20 cellular contexts compared by ENCODE assay signal in the genomic region with DNA sequence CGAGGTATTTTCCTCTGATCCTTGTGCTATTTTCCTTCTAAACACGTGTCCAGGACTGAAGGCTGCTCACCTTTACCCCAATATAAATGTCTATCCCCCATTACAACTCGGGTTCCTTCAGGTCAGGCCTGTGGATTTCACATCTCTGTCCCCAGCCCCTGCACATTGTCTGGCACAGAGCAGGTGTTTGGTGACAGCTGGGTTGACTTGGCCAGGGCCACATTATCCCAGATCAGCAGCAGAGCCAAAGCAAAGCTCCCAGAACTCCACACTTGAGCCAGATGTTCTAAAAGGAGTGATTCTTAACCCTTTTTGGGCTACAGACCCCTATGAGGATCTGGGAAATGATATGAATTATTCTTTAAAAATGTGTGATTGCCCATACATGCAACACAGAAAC. TPM values are rescaled to one million over a fixed set of nuclear protein-coding genes. Genes with fewer than 3 reads are reported as not detected.
DNase-seq lines count a peak whose midpoint lies in the region; ATAC-seq and TF ChIP-seq lines count a peak whose summit lies in the region.
"Had no signal": no experiment of that assay in that cellular context is flagged by ENCODE, and none has a peak within 500 bp of the region (broad histone marks: within the 10 kb centered on the region; RNA-seq: fewer than 3 reads in every experiment).

No MANE protein-coding gene starts in this region.

- no peak for DNase-seq in activated CD8-positive, alpha-beta T cell treated with anti-CD3 and anti-CD28 coated beads for 36 hours
- DNase-seq in activated CD8-positive, alpha-beta T cell treated with anti-CD3 and anti-CD28 coated beads, Interleukin-2, amount 10 ng/mL, durations not matched to agents 7 days and 5 days, result no peak
- DNase-seq in RWPE1 (ENCODE audit: low spot score), result no peak
- peak in 2 of 3 donors; percentile 26 to 69 for DNase-seq in right cardiac atrium
- DNase-seq in stimulated activated effector memory CD8-positive, alpha-beta T cell treated with anti-CD3 and anti-CD28 coated beads, Interleukin-12 subunit alpha, Interleukin-12 subunit beta, amount 100 ng/mL, for 72 hours (ENCODE audit: low spot score in 2 of 2), result no peak
- no peak for DNase-seq in BE2C
- DNase-seq in NCI-H2227 treated with DMSO at 0.1 percent for 48 hours (lab: John Stamatoyannopoulos, UW), result no peak
- DNase-seq in NCI-H128 (lab: John Stamatoyannopoulos, UW; ENCODE audit: unreplicated experiment), result no peak
- DNase-seq: caudate nucleus; CD4-positive, alpha-beta T cell; DMS79; esophagus squamous epithelium; glutamatergic neuron; GM23248; NCI-H1436; NCI-H446 treated with DMSO at 0.1 percent for 48 hours; T-cell; trophoblast cell had no signal

- no peak for TF ChIP-seq CTCF in activated CD8-positive, alpha-beta T cell treated with anti-CD3 and anti-CD28 coated beads for 36 hours (IDR thresholded peaks at IDR 0.05)
- TF ChIP-seq CTCF in RWPE1 (conservative IDR thresholded peaks at IDR 0.05; ENCODE audit: low read depth) (no peak), BE2C (IDR thresholded peaks at IDR 0.05; ENCODE audit: low read depth, low read length) (no peak)

- no peak overlapping the region for H3K4me3 Mint-ChIP-seq in activated CD8-positive, alpha-beta T cell treated with anti-CD3 and anti-CD28 coated beads for 36 hours
- no peak overlapping the region for H3K4me3 Mint-ChIP-seq in activated CD8-positive, alpha-beta T cell treated with anti-CD3 and anti-CD28 coated beads, Interleukin-2, amount 10 ng/mL, durations not matched to agents 7 days and 5 days
- H3K4me3 Mint-ChIP-seq in stimulated activated effector memory CD8-positive, alpha-beta T cell treated with anti-CD3 and anti-CD28 coated beads, Interleukin-12 subunit alpha, Interleukin-12 subunit beta, amount 100 ng/mL, for 72 hours, result no peak overlapping the region
- H3K4me3 Mint-ChIP-seq: CD4-positive, alpha-beta T cell; T-cell had no signal

- POLR2A ChIA-PET in activated CD8-positive, alpha-beta T cell treated with anti-CD3 and anti-CD28 coated beads for 36 hours (lab: Charles Lee), result no interaction called here
- POLR2A ChIA-PET in activated CD8-positive, alpha-beta T cell treated with anti-CD3 and anti-CD28 coated beads, Interleukin-2, amount 10 ng/mL, durations not matched to agents 7 days and 5 days (lab: Charles Lee), result no interaction called here
- POLR2A ChIA-PET in RWPE1 (lab: Yijun Ruan, JAX; ENCODE audit: low non-redundant PET), result no interaction called here

- no peak overlapping the region for H3K4me3 ChIP-seq in right cardiac atrium (ENCODE audit: low read length)
- no peak overlapping the region for H3K4me3 ChIP-seq in BE2C (ENCODE audit: low read depth, low read length)
- H3K4me3 ChIP-seq: esophagus squamous epithelium, GM23248 had no signal

- ATAC-seq in activated CD8-positive, alpha-beta T cell treated with anti-CD3 and anti-CD28 coated beads for 36 hours, result no peak
- no peak for ATAC-seq in activated CD8-positive, alpha-beta T cell treated with anti-CD3 and anti-CD28 coated beads, Interleukin-2, amount 10 ng/mL, durations not matched to agents 7 days and 5 days
- ATAC-seq in right cardiac atrium, result peak in 1 of 2 donors; percentile 5
- no peak for ATAC-seq in stimulated activated effector memory CD8-positive, alpha-beta T cell treated with anti-CD3 and anti-CD28 coated beads, Interleukin-12 subunit alpha, Interleukin-12 subunit beta, amount 100 ng/mL, for 72 hours
- ATAC-seq: T-cell had no signal

- H3K36me3 Mint-ChIP-seq in activated CD8-positive, alpha-beta T cell treated with anti-CD3 and anti-CD28 coated beads for 36 hours (ENCODE audit: low read depth), result peaks cover 43% of the 10 kb centered on the region
- peaks cover 41% of the 10 kb centered on the region for H3K36me3 Mint-ChIP-seq in activated CD8-positive, alpha-beta T cell treated with anti-CD3 and anti-CD28 coated beads, Interleukin-2, amount 10 ng/mL, durations not matched to agents 7 days and 5 days (ENCODE audit: low read depth)
- H3K36me3 Mint-ChIP-seq in stimulated activated effector memory CD8-positive, alpha-beta T cell treated with anti-CD3 and anti-CD28 coated beads, Interleukin-12 subunit alpha, Interleukin-12 subunit beta, amount 100 ng/mL, for 72 hours, result peaks cover 100% of the 10 kb centered on the region

- peak overlapping the region; percentile 87 for H3K27ac ChIP-seq in RWPE1
- peak overlapping the region; percentile 56 for H3K27ac ChIP-seq in right cardiac atrium (ENCODE audit: low read length)
- H3K27ac ChIP-seq: GM23248 had no signal

- H3K27me3 ChIP-seq in right cardiac atrium (ENCODE audit: control insufficient read depth, insufficient read depth) (no peaks in the 10 kb centered on the region), BE2C (no peaks in the 10 kb centered on the region)
- H3K27me3 ChIP-seq: esophagus squamous epithelium had no signal

- H3K4me1 ChIP-seq in right cardiac atrium (ENCODE audit: control insufficient read depth, insufficient read depth, low read length) (peaks cover 14% of the 10 kb centered on the region), BE2C (peaks cover 8% of the 10 kb centered on the region)

- WGBS in right cardiac atrium, result 50% methylated on average over 3 of the region's 3 CpGs

- intact Hi-C loops in activated CD8-positive, alpha-beta T cell treated with anti-CD3 and anti-CD28 coated beads for 36 hours (cut with micrococcal nuclease), result loop anchor here (5.0 kb wide), 1 partner anchor 32 kb away; no protein-coding TSS in a partner anchor
- intact Hi-C loops in right cardiac atrium (cut with DNase I), result loop anchor here in 3 of 4 donors (5.0 to 10.0 kb wide), 6 partner anchors 32 to 107 kb away; a partner anchor contains a TSS

- no peaks in the 10 kb centered on the region for H3K27me3 Mint-ChIP-seq in activated CD8-positive, alpha-beta T cell treated with anti-CD3 and anti-CD28 coated beads for 36 hours
- no peaks in the 10 kb centered on the region for H3K27me3 Mint-ChIP-seq in activated CD8-positive, alpha-beta T cell treated with anti-CD3 and anti-CD28 coated beads, Interleukin-2, amount 10 ng/mL, durations not matched to agents 7 days and 5 days (ENCODE audit: low read depth)
- H3K27me3 Mint-ChIP-seq: CD4-positive, alpha-beta T cell; T-cell had no signal

- no peaks in the 10 kb centered on the region for H3K9me3 Mint-ChIP-seq in activated CD8-positive, alpha-beta T cell treated with anti-CD3 and anti-CD28 coated beads for 36 hours
- no peaks in the 10 kb centered on the region for H3K9me3 Mint-ChIP-seq in activated CD8-positive, alpha-beta T cell treated with anti-CD3 and anti-CD28 coated beads, Interleukin-2, amount 10 ng/mL, durations not matched to agents 7 days and 5 days (ENCODE audit: insufficient read depth)
- no peaks in the 10 kb centered on the region for H3K9me3 Mint-ChIP-seq in stimulated activated effector memory CD8-positive, alpha-beta T cell treated with anti-CD3 and anti-CD28 coated beads, Interleukin-12 subunit alpha, Interleukin-12 subunit beta, amount 100 ng/mL, for 72 hours
- H3K9me3 Mint-ChIP-seq: CD4-positive, alpha-beta T cell; T-cell had no signal

- CTCF ChIA-PET in activated CD8-positive, alpha-beta T cell treated with anti-CD3 and anti-CD28 coated beads for 36 hours (lab: Charles Lee), result interaction anchor here (13.2 kb wide), 1 partner anchor 109 kb away, joined by 270 read pairs; no protein-coding TSS in a partner anchor
- CTCF ChIA-PET in activated CD8-positive, alpha-beta T cell treated with anti-CD3 and anti-CD28 coated beads, Interleukin-2, amount 10 ng/mL, durations not matched to agents 7 days and 5 days (lab: Charles Lee), result interaction anchor here (4.6 to 6.3 kb wide), 2 partner anchors 36 to 105 kb away, joined by 73 to 199 read pairs; a partner anchor contains a TSS
- CTCF ChIA-PET in RWPE1 (lab: Yijun Ruan, JAX), result interaction anchor here (0.5 kb wide), 1 partner anchor 33 kb away, joined by 3 read pairs; no protein-coding TSS in a partner anchor

- peaks cover 18% of the 10 kb centered on the region for H3K36me3 ChIP-seq in BE2C

- H3K4me1 Mint-ChIP-seq in activated CD8-positive, alpha-beta T cell treated with anti-CD3 and anti-CD28 coated beads for 36 hours (ENCODE audit: low read depth), result peaks cover 37% of the 10 kb centered on the region
- H3K4me1 Mint-ChIP-seq in activated CD8-positive, alpha-beta T cell treated with anti-CD3 and anti-CD28 coated beads, Interleukin-2, amount 10 ng/mL, durations not matched to agents 7 days and 5 days (ENCODE audit: low read depth), result peaks cover 38% of the 10 kb centered on the region
- H3K4me1 Mint-ChIP-seq in stimulated activated effector memory CD8-positive, alpha-beta T cell treated with anti-CD3 and anti-CD28 coated beads, Interleukin-12 subunit alpha, Interleukin-12 subunit beta, amount 100 ng/mL, for 72 hours, result peaks cover 29% of the 10 kb centered on the region

- no peaks in the 10 kb centered on the region for H3K9me3 ChIP-seq in right cardiac atrium (ENCODE audit: control insufficient read depth, low read length)
- H3K9me3 ChIP-seq in BE2C, result no peaks in the 10 kb centered on the region
- H3K9me3 ChIP-seq: esophagus squamous epithelium had no signal

- peak overlapping the region; percentile 46 for H3K27ac Mint-ChIP-seq in activated CD8-positive, alpha-beta T cell treated with anti-CD3 and anti-CD28 coated beads for 36 hours
- H3K27ac Mint-ChIP-seq in activated CD8-positive, alpha-beta T cell treated with anti-CD3 and anti-CD28 coated beads, Interleukin-2, amount 10 ng/mL, durations not matched to agents 7 days and 5 days, result no peak overlapping the region
- peak overlapping the region; percentile 60 for H3K27ac Mint-ChIP-seq in stimulated activated effector memory CD8-positive, alpha-beta T cell treated with anti-CD3 and anti-CD28 coated beads, Interleukin-12 subunit alpha, Interleukin-12 subunit beta, amount 100 ng/mL, for 72 hours
- H3K27ac Mint-ChIP-seq: CD4-positive, alpha-beta T cell had no signal

RNA-seq across cellular contexts. Expression of a gene that starts 18.0 kb away (rescaled TPM):
- total RNA-seq in activated CD8-positive, alpha-beta T cell treated with anti-CD3 and anti-CD28 coated beads for 36 hours, result under 1 TPM; 0.27 to 0.63 TPM
- total RNA-seq in activated CD8-positive, alpha-beta T cell treated with anti-CD3 and anti-CD28 coated beads, Interleukin-2, amount 10 ng/mL, durations not matched to agents 7 days and 5 days, result under 1 TPM; 0.52 to 0.55 TPM
- total RNA-seq in right cardiac atrium, result not detected
- polyA plus RNA-seq in right cardiac atrium, result not detected
- not detected for polyA plus RNA-seq in BE2C (2012; ENCODE audit: insufficient read depth, insufficient read length, low read depth)
- total RNA-seq: A673, esophagus squamous epithelium, GM23248, liver had no signal
- polyA plus RNA-seq: GM23248, liver had no signal

RNA-seq across cellular contexts. Expression of a gene that starts 36.9 kb away (rescaled TPM):
- 10 to 100 TPM; 31.6 to 31.9 TPM for total RNA-seq in activated CD8-positive, alpha-beta T cell treated with anti-CD3 and anti-CD28 coated beads for 36 hours
- 10 to 100 TPM; 17.5 to 23.8 TPM for total RNA-seq in activated CD8-positive, alpha-beta T cell treated with anti-CD3 and anti-CD28 coated beads, Interleukin-2, amount 10 ng/mL, durations not matched to agents 7 days and 5 days
- 10 to 100 TPM; 12.2 to 17.1 (median 15.1) TPM for total RNA-seq in right cardiac atrium
- 10.8 TPM for polyA plus RNA-seq in right cardiac atrium
- 5.5 TPM for polyA plus RNA-seq in BE2C (2012; ENCODE audit: insufficient read depth, insufficient read length, low read depth)

RNA-seq across cellular contexts. Expression of a gene that starts 58.2 kb away (rescaled TPM):
- 100 to 1,000 TPM; 285 to 298 TPM for total RNA-seq in activated CD8-positive, alpha-beta T cell treated with anti-CD3 and anti-CD28 coated beads for 36 hours
- 100 to 1,000 TPM; 375 to 395 TPM for total RNA-seq in activated CD8-positive, alpha-beta T cell treated with anti-CD3 and anti-CD28 coated beads, Interleukin-2, amount 10 ng/mL, durations not matched to agents 7 days and 5 days
- 10 to 100 TPM; 12.3 to 17.0 (median 14.1) TPM for total RNA-seq in right cardiac atrium
- polyA plus RNA-seq in right cardiac atrium, result 10.5 TPM
- 64.8 TPM for polyA plus RNA-seq in BE2C (2012; ENCODE audit: insufficient read depth, insufficient read length, low read depth)

Comparison
In these comparisons a context has a peak if more than half of its experiments do, and no peak if none do; other contexts are left out.
1. DNase-seq: peak in right cardiac atrium (2 of 3); none in activated CD8-positive, alpha-beta T cell treated with anti-CD3 and anti-CD28 coated beads for 36 hours (single experiment), activated CD8-positive, alpha-beta T cell treated with anti-CD3 and anti-CD28 coated beads, Interleukin-2, amount 10 ng/mL, durations not matched to agents 7 days and 5 days (single experiment), RWPE1 (single experiment), stimulated activated effector memory CD8-positive, alpha-beta T cell treated with anti-CD3 and anti-CD28 coated beads, Interleukin-12 subunit alpha, Interleukin-12 subunit beta, amount 100 ng/mL, for 72 hours (0 of 2), BE2C (single experiment), NCI-H2227 treated with DMSO at 0.1 percent for 48 hours (single experiment) and NCI-H128 (single experiment).
2. RNA of a gene that starts 58.2 kb away (total RNA-seq): 375 to 395 TPM in activated CD8-positive, alpha-beta T cell treated with anti-CD3 and anti-CD28 coated beads, Interleukin-2, amount 10 ng/mL, durations not matched to agents 7 days and 5 days and 285 to 298 TPM in activated CD8-positive, alpha-beta T cell treated with anti-CD3 and anti-CD28 coated beads for 36 hours; 12.3 to 17.0 TPM in right cardiac atrium; every median in the first group is over 10 times any median in the second.